Comparison of ENCODE assay signal across 2 cellular contexts in genomic region chr14:36583242-36584166, GRCh38.
TF ChIP-seq lines count a peak whose summit lies in the region.

No MANE protein-coding gene starts in this region.

TF ChIP-seq in SK-N-SH, 30 proteins besides CTCF, POLR2A, EP300 and RAD21 (continued from another document):
- TF ChIP-seq, protein P1, sequence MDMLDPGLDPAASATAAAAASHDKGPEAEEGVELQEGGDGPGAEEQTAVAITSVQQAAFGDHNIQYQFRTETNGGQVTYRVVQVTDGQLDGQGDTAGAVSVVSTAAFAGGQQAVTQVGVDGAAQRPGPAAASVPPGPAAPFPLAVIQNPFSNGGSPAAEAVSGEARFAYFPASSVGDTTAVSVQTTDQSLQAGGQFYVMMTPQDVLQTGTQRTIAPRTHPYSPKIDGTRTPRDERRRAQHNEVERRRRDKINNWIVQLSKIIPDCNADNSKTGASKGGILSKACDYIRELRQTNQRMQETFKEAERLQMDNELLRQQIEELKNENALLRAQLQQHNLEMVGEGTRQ (IDR thresholded peaks at IDR 0.05; ENCODE audit: borderline replicate concordance, low read depth, low read length) = no peak
- TF ChIP-seq RFX5 (IDR thresholded peaks at IDR 0.05; ENCODE audit: low read length) (no peak), JUND (IDR thresholded peaks at IDR 0.05) (no peak), ZBTB33 (IDR thresholded peaks at IDR 0.05; ENCODE audit: borderline replicate concordance, low read depth) (no peak), NRF1 (IDR thresholded peaks at IDR 0.05; ENCODE audit: low read depth, low read length) (no peak), REST (IDR thresholded peaks at IDR 0.05; ENCODE audit: low read depth, low read length) (no peak), GABPA (IDR thresholded peaks at IDR 0.05; ENCODE audit: low read depth) (no peak), IRF3 (IDR thresholded peaks at IDR 0.05; ENCODE audit: low read depth, low read length) (no peak), TCF12 (IDR thresholded peaks at IDR 0.05) (no peak), SMC3 (IDR thresholded peaks at IDR 0.05; ENCODE audit: low read depth, low read length) (no peak), MEF2A (IDR thresholded peaks at IDR 0.05; ENCODE audit: borderline replicate concordance, low read depth) (no peak), FOSL2 (IDR thresholded peaks at IDR 0.05; ENCODE audit: borderline replicate concordance, low read depth) (no peak), TEAD4 (IDR thresholded peaks at IDR 0.05; ENCODE audit: borderline replicate concordance, insufficient read depth) (no peak), POLR2AphosphoS5 (IDR thresholded peaks at IDR 0.05; ENCODE audit: low read depth, low read length) (no peak)
TF ChIP-seq in SK-N-SH: peak in this region for 0.

TF ChIP-seq in SK-N-SH treated with all-trans-retinoic acid at 6 μM for 48 hours, 23 proteins besides CTCF, POLR2A, EP300 and RAD21 (continued from another document):
- TF ChIP-seq ISL1 (CRISPR knock-in tag; IDR thresholded peaks at IDR 0.05) = no peak
- TF ChIP-seq TSHZ2 (CRISPR knock-in tag; IDR thresholded peaks at IDR 0.05) = no peak
- TF ChIP-seq ZNF70 (CRISPR knock-in tag; IDR thresholded peaks at IDR 0.05) = no peak
- TF ChIP-seq ZFP3 (CRISPR knock-in tag; IDR thresholded peaks at IDR 0.05) = no peak
- no peak for TF ChIP-seq CSDC2 (CRISPR knock-in tag; IDR thresholded peaks at IDR 0.05)
- no peak for TF ChIP-seq CREB5 (CRISPR knock-in tag; IDR thresholded peaks at IDR 0.05; ENCODE audit: low read depth)
- TF ChIP-seq ZNF565 (CRISPR knock-in tag; conservative IDR thresholded peaks at IDR 0.05; ENCODE audit: low read depth) = no peak
- no peak for TF ChIP-seq OSR1 (CRISPR knock-in tag; IDR thresholded peaks at IDR 0.05)
- no peak for TF ChIP-seq TCF4 (CRISPR knock-in tag; IDR thresholded peaks at IDR 0.05; ENCODE audit: borderline replicate concordance)
- TF ChIP-seq, protein P2, sequence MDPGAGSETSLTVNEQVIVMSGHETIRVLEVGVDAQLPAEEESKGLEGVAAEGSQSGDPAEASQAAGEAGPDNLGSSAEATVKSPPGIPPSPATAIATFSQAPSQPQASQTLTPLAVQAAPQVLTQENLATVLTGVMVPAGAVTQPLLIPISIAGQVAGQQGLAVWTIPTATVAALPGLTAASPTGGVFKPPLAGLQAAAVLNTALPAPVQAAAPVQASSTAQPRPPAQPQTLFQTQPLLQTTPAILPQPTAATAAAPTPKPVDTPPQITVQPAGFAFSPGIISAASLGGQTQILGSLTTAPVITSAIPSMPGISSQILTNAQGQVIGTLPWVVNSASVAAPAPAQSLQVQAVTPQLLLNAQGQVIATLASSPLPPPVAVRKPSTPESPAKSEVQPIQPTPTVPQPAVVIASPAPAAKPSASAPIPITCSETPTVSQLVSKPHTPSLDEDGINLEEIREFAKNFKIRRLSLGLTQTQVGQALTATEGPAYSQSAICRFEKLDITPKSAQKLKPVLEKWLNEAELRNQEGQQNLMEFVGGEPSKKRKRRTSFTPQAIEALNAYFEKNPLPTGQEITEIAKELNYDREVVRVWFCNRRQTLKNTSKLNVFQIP (CRISPR knock-in tag; IDR thresholded peaks at IDR 0.05; ENCODE audit: borderline replicate concordance, low read depth) = no peak
